21 cellular contexts compared by ENCODE assay signal in genomic region chr1:156164465-156164831, GRCh38.
"Had no signal": no experiment of that assay in that cellular context is flagged by ENCODE, and none has a peak within 500 bp of the region (broad histone marks: within the 10 kb centered on the region; RNA-seq: fewer than 3 reads in every experiment).

No MANE protein-coding gene starts in this region.

- H3K4me3 Mint-ChIP-seq: activated CD4-positive, alpha-beta T cell treated with anti-CD3 and anti-CD28 coated beads, Interleukin-2, amount 10 ng/mL, durations not matched to agents 7 days and 5 days; activated CD8-positive, alpha-beta T cell treated with anti-CD3 and anti-CD28 coated beads, Interleukin-2, amount 10 ng/mL, durations not matched to agents 7 days and 5 days; activated naive CD8-positive, alpha-beta T cell treated with anti-CD3 and anti-CD28 coated beads for 36 hours; T-helper 17 cell had no signal

- H3K9ac ChIP-seq: KMS-11 had no signal

- H3K27ac ChIP-seq: KMS-11 had no signal

- ATAC-seq: activated CD8-positive, alpha-beta T cell treated with anti-CD3 and anti-CD28 coated beads, Interleukin-2, amount 10 ng/mL, durations not matched to agents 7 days and 5 days had no signal

- DNase-seq: activated B cell treated with CpG ODN at 0.5 μM for 24 hours; activated CD4-positive, alpha-beta T cell treated with anti-CD3 and anti-CD28 coated beads for 1 hour; activated CD4-positive, alpha-beta T cell treated with anti-CD3 and anti-CD28 coated beads, Interleukin-2, amount 10 ng/mL, durations not matched to agents 7 days and 5 days; activated CD8-positive, alpha-beta memory T cell treated with anti-CD3 and anti-CD28 coated beads, Interleukin-2, amount 50 U/mL, for 48 hours; activated CD8-positive, alpha-beta T cell treated with anti-CD3 and anti-CD28 coated beads, Interleukin-2, amount 10 ng/mL, durations not matched to agents 7 days and 5 days; activated effector memory CD4-positive, alpha-beta T cell treated with Interleukin-2 at 50 U/mL for 16 hours; activated naive CD4-positive, alpha-beta T cell treated with Interleukin-2 at 50 U/mL for 16 hours; activated naive CD8-positive, alpha-beta T cell treated with anti-CD3 and anti-CD28 coated beads for 36 hours; activated T-cell treated with anti-CD3 and anti-CD28 coated beads, Interleukin-2, amount 50 U/mL, for 1 hour; cerebellar nuclear complex; MV-4-11; NCI-H1092 treated with DMSO at 0.1 percent for 48 hours; NCI-H1417 treated with DMSO at 0.1 percent for 48 hours; NCI-H1694 treated with DMSO at 0.1 percent for 48 hours; NCI-H2029 treated with DMSO at 0.1 percent for 48 hours; NCI-H345; NCI-H510A; SIG-M5; T-helper 17 cell; T-helper 9 cell had no signal

- H3K27ac Mint-ChIP-seq: activated CD4-positive, alpha-beta T cell treated with anti-CD3 and anti-CD28 coated beads, Interleukin-2, amount 10 ng/mL, durations not matched to agents 7 days and 5 days; activated CD8-positive, alpha-beta T cell treated with anti-CD3 and anti-CD28 coated beads, Interleukin-2, amount 10 ng/mL, durations not matched to agents 7 days and 5 days; activated naive CD8-positive, alpha-beta T cell treated with anti-CD3 and anti-CD28 coated beads for 36 hours had no signal

- H3K4me2 ChIP-seq: KMS-11 had no signal
